15 cellular contexts compared by ENCODE assay signal in genomic region chr5:179438461-179438860, GRCh38.
A peak's percentile ranks its signal among the peaks of the same experiment; 100 is the strongest.
DNase-seq lines count a peak whose midpoint lies in the region; ATAC-seq and TF ChIP-seq lines count a peak whose summit lies in the region.
"Had no signal": no experiment of that assay in that cellular context is flagged by ENCODE, and none has a peak within 500 bp of the region (broad histone marks: within the 10 kb centered on the region; RNA-seq: fewer than 3 reads in every experiment).

No MANE protein-coding gene starts in this region.

- intact Hi-C loops in lower lobe of right lung (cut with DNase I), result no loop called here

- no peak overlapping the region for H3K4me3 Mint-ChIP-seq in stimulated activated memory B cell treated with anti-CD40 and anti-IgM and Interleukin-4, amounts not matched to agents 10 μg/mL and 1 μg/mL and 100 μg/mL, for 72 hours
- H3K4me3 Mint-ChIP-seq: CD4-positive, alpha-beta T cell; GM23338 had no signal

- TF ChIP-seq CTCF in lower lobe of right lung (IDR thresholded peaks at IDR 0.05), result no peak

- peak overlapping the region; percentile 83 for H3K18ac ChIP-seq in neuronal stem cell (ENCODE audit: low read length)

- WGBS in neuronal stem cell (ENCODE audit: extremely low coverage in 2 of 2, insufficient read length in 2 of 2, insufficient replicate concordance in 1 of 2), 2 donors, result no CpG with 5 or more reads among the region's 11 CpGs

- H3K27me3 Mint-ChIP-seq in stimulated activated memory B cell treated with anti-CD40 and anti-IgM and Interleukin-4, amounts not matched to agents 10 μg/mL and 1 μg/mL and 100 μg/mL, for 72 hours, result peaks cover 32% of the 10 kb centered on the region

- peaks cover 14% of the 10 kb centered on the region for H3K27me3 ChIP-seq in lower lobe of right lung (ENCODE audit: low read depth)
- peaks cover 0 to 2% (median 0%) of the 10 kb centered on the region in 3 experiments for H3K27me3 ChIP-seq in neuronal stem cell (ENCODE audit: control insufficient read depth in 3 of 3, insufficient read depth in 3 of 3, low read depth in 1 of 3, low read length in 3 of 3)
- H3K27me3 ChIP-seq: BLaER1 treated with 17β-estradiol and CSF1 and Interleukin-3, amounts not matched to agents 10 nM and 100 nM had no signal

- H2AK5ac ChIP-seq in neuronal stem cell (ENCODE audit: low read depth, low read length), result no peak overlapping the region

- H3K27ac ChIP-seq in lower lobe of right lung, result no peak overlapping the region
- H3K27ac ChIP-seq in neuronal stem cell (replicated peaks; ENCODE audit: low read length), result no peak overlapping the region
- H3K27ac ChIP-seq: BLaER1 treated with 17β-estradiol and CSF1 and Interleukin-3, amounts not matched to agents 10 nM and 100 nM had no signal

- H3K4me1 ChIP-seq in lower lobe of right lung (no peaks in the 10 kb centered on the region), neuronal stem cell (ENCODE audit: control insufficient read depth in 2 of 2, insufficient read depth in 1 of 2, low read depth in 1 of 2, low read length in 2 of 2) (no peaks in the 10 kb centered on the region)
- H3K4me1 ChIP-seq: BLaER1 treated with 17β-estradiol and CSF1 and Interleukin-3, amounts not matched to agents 10 nM and 100 nM had no signal

- H3K14ac ChIP-seq in neuronal stem cell (ENCODE audit: low read length), result no peak overlapping the region

- peaks cover 10% of the 10 kb centered on the region for H3K9me3 Mint-ChIP-seq in stimulated activated memory B cell treated with anti-CD40 and anti-IgM and Interleukin-4, amounts not matched to agents 10 μg/mL and 1 μg/mL and 100 μg/mL, for 72 hours
- H3K9me3 Mint-ChIP-seq: CD4-positive, alpha-beta T cell had no signal

- peak overlapping the region; percentile 80 for H3K23ac ChIP-seq in neuronal stem cell (ENCODE audit: low read depth, low read length, poor library complexity)

- H3K4me2 ChIP-seq in neuronal stem cell (ENCODE audit: insufficient read depth, low read length, poor library complexity, severe bottlenecking), result no peak overlapping the region
- H3K4me2 ChIP-seq: BLaER1 treated with 17β-estradiol and CSF1 and Interleukin-3, amounts not matched to agents 10 nM and 100 nM; GM23338 had no signal

- no peak for ATAC-seq in lower lobe of right lung
- peak; percentile 7 for ATAC-seq in stimulated activated memory B cell treated with anti-CD40 and anti-IgM and Interleukin-4, amounts not matched to agents 10 μg/mL and 1 μg/mL and 100 μg/mL, for 72 hours

- H3K27ac Mint-ChIP-seq in stimulated activated memory B cell treated with anti-CD40 and anti-IgM and Interleukin-4, amounts not matched to agents 10 μg/mL and 1 μg/mL and 100 μg/mL, for 72 hours, result no peak overlapping the region
- H3K27ac Mint-ChIP-seq: CD4-positive, alpha-beta T cell; GM23338 had no signal

- H3K4me1 Mint-ChIP-seq in stimulated activated memory B cell treated with anti-CD40 and anti-IgM and Interleukin-4, amounts not matched to agents 10 μg/mL and 1 μg/mL and 100 μg/mL, for 72 hours, result no peaks in the 10 kb centered on the region
- H3K4me1 Mint-ChIP-seq: GM23338 had no signal

- H3K4ac ChIP-seq in neuronal stem cell (ENCODE audit: low read length), result no peak overlapping the region

- H2BK15ac ChIP-seq in neuronal stem cell (ENCODE audit: low read length), result peak overlapping the region; percentile 21

- no peak overlapping the region for H2BK120ac ChIP-seq in neuronal stem cell (ENCODE audit: low read depth, low read length)

- peaks cover 3% of the 10 kb centered on the region for H3K79me1 ChIP-seq in neuronal stem cell (ENCODE audit: low read depth, low read length)

- H3K9ac ChIP-seq in neuronal stem cell (ENCODE audit: low read depth, low read length, poor library complexity), result no peak overlapping the region
- H3K9ac ChIP-seq: BLaER1 treated with 17β-estradiol and CSF1 and Interleukin-3, amounts not matched to agents 10 nM and 100 nM had no signal

- H2BK12ac ChIP-seq in neuronal stem cell (ENCODE audit: low read length), result no peak overlapping the region

- no peak overlapping the region for H4K8ac ChIP-seq in neuronal stem cell (ENCODE audit: low read depth, low read length)

- no peaks in the 10 kb centered on the region for H3K9me3 ChIP-seq in lower lobe of right lung
- peaks cover 0 to 4% of the 10 kb centered on the region in 2 donors for H3K9me3 ChIP-seq in neuronal stem cell (replicated peaks in 1 of 2; ENCODE audit: control insufficient read depth in 2 of 2, insufficient read depth in 1 of 2, low read depth in 1 of 2, low read length in 2 of 2)

- H3K36me3 Mint-ChIP-seq in stimulated activated memory B cell treated with anti-CD40 and anti-IgM and Interleukin-4, amounts not matched to agents 10 μg/mL and 1 μg/mL and 100 μg/mL, for 72 hours, result no peaks in the 10 kb centered on the region

- peak overlapping the region; percentile 19 for H2BK5ac ChIP-seq in neuronal stem cell (ENCODE audit: low read length)

- H3K36me3 ChIP-seq in lower lobe of right lung (no peaks in the 10 kb centered on the region), neuronal stem cell (replicated peaks in 1 of 2; ENCODE audit: control insufficient read depth in 2 of 2, insufficient read depth in 2 of 2, low read length in 2 of 2) (no peaks in the 10 kb centered on the region)
- H3K36me3 ChIP-seq: BLaER1 treated with 17β-estradiol and CSF1 and Interleukin-3, amounts not matched to agents 10 nM and 100 nM had no signal

- H3K4me3 ChIP-seq in lower lobe of right lung, result no peak overlapping the region
- no peak overlapping the region for H3K4me3 ChIP-seq in neuronal stem cell (ENCODE audit: low read length in 2 of 2)
- H3K4me3 ChIP-seq: BLaER1 treated with 17β-estradiol and CSF1 and Interleukin-3, amounts not matched to agents 10 nM and 100 nM; GM23338 had no signal

- no peak overlapping the region for H2AFZ ChIP-seq in neuronal stem cell (ENCODE audit: low read length)

- DNase-seq in NCI-H2171 treated with DMSO at 0.1 percent for 48 hours (lab: John Stamatoyannopoulos, UW) (peak; percentile 6), NCI-H2171 (lab: John Stamatoyannopoulos, UW) (no peak), lower lobe of right lung (peak; percentile 20), neuronal stem cell (ENCODE audit: low spot score) (no peak), GDM1 (lab: John Stamatoyannopoulos, UW) (no peak), AG08396 (ENCODE audit: low spot score) (no peak)
- DNase-seq: 8988T; Calu3; CD4-positive, alpha-beta T cell; DMS153; DMS79 treated with DMSO at 0.1 percent for 48 hours; EL had no signal

- H4K91ac ChIP-seq in neuronal stem cell (ENCODE audit: low read depth, low read length, poor library complexity), result no peak overlapping the region

Comparison
In these comparisons a context has a peak if more than half of its experiments do, and no peak if none do; other contexts are left out.
1. DNase-seq: peak in NCI-H2171 treated with DMSO at 0.1 percent for 48 hours (single experiment) and lower lobe of right lung (single experiment); none in NCI-H2171 (single experiment), neuronal stem cell (single experiment), GDM1 (single experiment) and AG08396 (single experiment).